Comparison of ENCODE assay signal across 9 cellular contexts in the genomic region with DNA sequence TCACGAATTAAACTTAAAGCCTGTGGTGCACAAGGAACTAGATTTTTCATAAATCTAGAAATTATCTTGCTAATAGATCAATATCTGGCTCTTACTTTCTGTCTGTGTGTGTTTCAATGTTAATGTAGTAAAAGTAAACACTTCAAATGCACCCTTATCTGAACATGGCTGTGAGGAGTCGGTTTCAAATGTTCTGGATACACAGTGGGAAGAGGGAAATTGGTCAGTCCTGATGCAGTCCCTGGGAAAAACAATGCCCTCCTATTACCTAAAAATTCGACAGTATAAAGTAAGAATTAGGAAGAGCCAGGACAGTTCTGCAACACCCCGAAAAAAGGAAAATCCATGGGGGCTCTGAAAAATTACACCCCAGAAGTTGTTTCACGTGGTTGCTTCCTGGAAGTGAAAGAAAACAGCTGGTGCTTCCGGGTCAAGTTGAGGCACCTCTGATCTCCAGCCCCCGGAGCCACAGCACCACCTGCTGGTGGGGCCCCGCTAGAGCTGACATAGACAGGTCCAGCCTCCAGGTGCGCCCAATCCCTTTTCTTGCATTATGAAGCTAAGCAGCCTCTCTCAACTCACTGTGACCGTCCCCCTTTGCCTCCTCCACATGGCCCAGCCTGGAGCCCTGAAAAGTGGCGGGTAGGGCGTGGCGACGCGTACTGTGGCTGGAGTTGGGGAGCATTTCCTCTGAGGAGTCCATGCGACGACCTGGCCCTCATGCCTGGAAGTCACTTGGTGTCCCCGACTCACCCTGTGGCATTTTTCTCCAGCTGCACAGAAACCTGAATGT. TPM values are rescaled to one million over a fixed set of nuclear protein-coding genes. Genes with fewer than 3 reads are reported as not detected.
DNase-seq lines count a peak whose midpoint lies in the region; ATAC-seq, FAIRE-seq and TF ChIP-seq lines count a peak whose summit lies in the region.
"Had no signal": no experiment of that assay in that cellular context is flagged by ENCODE, and none has a peak within 500 bp of the region (broad histone marks: within the 10 kb centered on the region; RNA-seq: fewer than 3 reads in every experiment).

No MANE protein-coding gene starts in this region.

- no peak overlapping the region for H3K4me3 Mint-ChIP-seq in activated CD4-positive, alpha-beta memory T cell treated with anti-CD3 and anti-CD28 coated beads for 36 hours
- H3K4me3 Mint-ChIP-seq in glutamatergic neuron (ENCODE audit: unreplicated experiment), result no peak overlapping the region

- POLR2A ChIA-PET in activated CD4-positive, alpha-beta memory T cell treated with anti-CD3 and anti-CD28 coated beads for 36 hours (lab: Charles Lee), result interaction anchor here (0.9 kb wide), 1 partner anchor 91 kb away, joined by 3 read pairs; no protein-coding TSS in a partner anchor

- H3K4me1 Mint-ChIP-seq in activated CD4-positive, alpha-beta memory T cell treated with anti-CD3 and anti-CD28 coated beads for 36 hours (ENCODE audit: low read depth), result no peaks in the 10 kb centered on the region
- peaks cover 3% of the 10 kb centered on the region for H3K4me1 Mint-ChIP-seq in glutamatergic neuron (ENCODE audit: low read depth, unreplicated experiment)

- intact Hi-C loops in activated CD4-positive, alpha-beta memory T cell treated with anti-CD3 and anti-CD28 coated beads for 36 hours (cut with micrococcal nuclease), result loop anchor here (2.0 kb wide), 1 partner anchor 133 kb away; no protein-coding TSS in a partner anchor

- in situ Hi-C loops in KBM-7 (cut with MboI; ENCODE audit: low pct_unique_long_range_greater_than_20kb, low sequenced_read_pairs), result no loop called here

- CTCF ChIA-PET in activated CD4-positive, alpha-beta memory T cell treated with anti-CD3 and anti-CD28 coated beads for 36 hours (lab: Charles Lee), result interaction anchor here (0.6 to 1.4 kb wide), 13 partner anchors 9 to 219 kb away, joined by 3 to 9 read pairs (median 3); no protein-coding TSS in a partner anchor

- no peak for TF ChIP-seq CTCF in glutamatergic neuron (IDR thresholded peaks at IDR 0.05; ENCODE audit: partially characterized antibody, unreplicated experiment)

- H3K27ac Mint-ChIP-seq in activated CD4-positive, alpha-beta memory T cell treated with anti-CD3 and anti-CD28 coated beads for 36 hours, result no peak overlapping the region
- H3K27ac Mint-ChIP-seq in glutamatergic neuron (ENCODE audit: unreplicated experiment), result no peak overlapping the region

- peaks cover 5% of the 10 kb centered on the region for H3K9me3 Mint-ChIP-seq in activated CD4-positive, alpha-beta memory T cell treated with anti-CD3 and anti-CD28 coated beads for 36 hours
- no peaks in the 10 kb centered on the region for H3K9me3 Mint-ChIP-seq in glutamatergic neuron (ENCODE audit: unreplicated experiment)

- no peak for ATAC-seq in HG03521 (IDR thresholded peaks at IDR 0.05; ENCODE audit: unreplicated experiment)

- H3K27me3 Mint-ChIP-seq in activated CD4-positive, alpha-beta memory T cell treated with anti-CD3 and anti-CD28 coated beads for 36 hours, result peaks cover 18% of the 10 kb centered on the region
- H3K27me3 Mint-ChIP-seq in glutamatergic neuron (ENCODE audit: unreplicated experiment), result no peaks in the 10 kb centered on the region

- no peak for FAIRE-seq in urothelium cell line (lab: Jason Lieb, UNC)

- DNase-seq in GM03348 (ENCODE audit: low spot score), result peak; percentile 13
- DNase-seq in KBM-7, result peak; percentile 45
- peak; percentile 75 for DNase-seq in activated CD4-positive, alpha-beta memory T cell treated with anti-CD3 and anti-CD28 coated beads for 36 hours
- DNase-seq in kidney tubule cell (ENCODE audit: low spot score), result peak; percentile 54
- DNase-seq in urothelium cell line (ENCODE audit: low spot score), result peak; percentile 53
- DNase-seq in glutamatergic neuron, result no peak

- no peaks in the 10 kb centered on the region for H3K36me3 Mint-ChIP-seq in activated CD4-positive, alpha-beta memory T cell treated with anti-CD3 and anti-CD28 coated beads for 36 hours
- H3K36me3 Mint-ChIP-seq in glutamatergic neuron (ENCODE audit: unreplicated experiment), result peaks cover 4% of the 10 kb centered on the region

RNA-seq across cellular contexts. Expression of a gene that starts 8.3 kb away (rescaled TPM):
- not detected for total RNA-seq in activated CD4-positive, alpha-beta memory T cell treated with anti-CD3 and anti-CD28 coated beads for 36 hours
- total RNA-seq in glutamatergic neuron (ENCODE audit: unreplicated experiment), result not detected
- total RNA-seq: mononuclear cell; T-helper 1 cell treated with Interleukin-12 subunit alpha and Interleukin-12 subunit beta and Interleukin-4 antibody, amounts not matched to agents 30 ng/mL and 1 ng/mL, for 36 hours had no signal

RNA-seq across cellular contexts. Expression of a gene that starts 22.6 kb away (rescaled TPM):
- not detected for total RNA-seq in activated CD4-positive, alpha-beta memory T cell treated with anti-CD3 and anti-CD28 coated beads for 36 hours
- not detected for total RNA-seq in glutamatergic neuron (ENCODE audit: unreplicated experiment)
- total RNA-seq: mononuclear cell; T-helper 1 cell treated with Interleukin-12 subunit alpha and Interleukin-12 subunit beta and Interleukin-4 antibody, amounts not matched to agents 30 ng/mL and 1 ng/mL, for 36 hours had no signal

RNA-seq across cellular contexts. Expression of a gene that starts 24.9 kb away (rescaled TPM):
- not detected for total RNA-seq in activated CD4-positive, alpha-beta memory T cell treated with anti-CD3 and anti-CD28 coated beads for 36 hours
- not detected for total RNA-seq in glutamatergic neuron (ENCODE audit: unreplicated experiment)

RNA-seq across cellular contexts. Expression of a gene that starts 54.8 kb away (rescaled TPM):
- not detected for total RNA-seq in activated CD4-positive, alpha-beta memory T cell treated with anti-CD3 and anti-CD28 coated beads for 36 hours
- not detected for total RNA-seq in glutamatergic neuron (ENCODE audit: unreplicated experiment)
- total RNA-seq: mononuclear cell; T-helper 1 cell treated with Interleukin-12 subunit alpha and Interleukin-12 subunit beta and Interleukin-4 antibody, amounts not matched to agents 30 ng/mL and 1 ng/mL, for 36 hours had no signal
